In genomic region chr1:187481581-187482148, GRCh38 we compare ENCODE assay signal across 25 cellular contexts.
DNase-seq lines count a peak whose midpoint lies in the region; ATAC-seq, FAIRE-seq and TF ChIP-seq lines count a peak whose summit lies in the region.
"Had no signal": no experiment of that assay in that cellular context is flagged by ENCODE, and none has a peak within 500 bp of the region (broad histone marks: within the 10 kb centered on the region; RNA-seq: fewer than 3 reads in every experiment).

No MANE protein-coding gene starts in this region.

- H3K79me2 ChIP-seq in SK-N-SH (ENCODE audit: insufficient read depth): no peaks in the 10 kb centered on the region

- intact Hi-C loops in left lung (cut with DNase I): no loop called here

- no peak overlapping the region; the same call in 1 of the 2 replicates for H2AFZ ChIP-seq in SK-N-SH (ENCODE audit: low read depth)
- H2AFZ ChIP-seq: PC-9 had no signal

- H3K4me1 ChIP-seq in SK-N-SH (ENCODE audit: control insufficient read depth in 1 of 2, insufficient read depth in 2 of 2, low read depth in 1 of 2, low read length in 1 of 2) (peaks cover 0 to 4% of the 10 kb centered on the region in 2 experiments; a peak in 1 of 4 replicates), left lung (no peaks in the 10 kb centered on the region)
- H3K4me1 ChIP-seq: A549 had no signal

- H3K9ac ChIP-seq in SK-N-SH: no peak overlapping the region

- H3K4me3 ChIP-seq in SK-N-SH (ENCODE audit: low read depth in 2 of 2, low read length in 1 of 2) (no peak overlapping the region), fibroblast of pulmonary artery (replicated peaks; ENCODE audit: low read depth, low read length) (no peak overlapping the region), retinal pigment epithelial cell (ENCODE audit: low read length) (no peak overlapping the region), H7 (ENCODE audit: insufficient read depth, low read depth, low read length) (no peak overlapping the region), left lung (no peak overlapping the region)
- H3K4me3 ChIP-seq: A549, PC-9 had no signal

- TF ChIP-seq RAD21 in SK-N-SH (IDR thresholded peaks at IDR 0.05; ENCODE audit: low read length): no peak

- no peak for ATAC-seq in left lung
- ATAC-seq: A549; CD8-positive, alpha-beta T cell; HCT116; HepG2 had no signal

- no peaks in the 10 kb centered on the region for H3K9me3 ChIP-seq in SK-N-SH
- no peaks in the 10 kb centered on the region for H3K9me3 ChIP-seq in left lung
- H3K9me3 ChIP-seq: A549 had no signal

- WGBS in SK-N-SH (ENCODE audit: low lambda C conversion rate): 46% methylated on average over 10 of the region's 10 CpGs

- POLR2A ChIA-PET in SK-N-SH (lab: Yijun Ruan, JAX): no interaction called here

- no peak for TF ChIP-seq EP300 in SK-N-SH (IDR thresholded peaks at IDR 0.05; ENCODE audit: borderline replicate concordance in 1 of 2, low read depth in 1 of 2, low read length in 1 of 2)

- DNase-seq in D721Med (ENCODE audit: insufficient read length, low spot score): no peak
- DNase-seq in SK-N-SH: peak; percentile 6
- DNase-seq in fibroblast of pulmonary artery (ENCODE audit: low read depth): peak; percentile 2
- peak; percentile 89 for DNase-seq in retinal pigment epithelial cell (ENCODE audit: low read depth)
- DNase-seq in NK-92 treated with Interleukin-12 subunit alpha and Interleukin-12 subunit beta, amount 100 ng/mL, for 24 hours (lab: John Stamatoyannopoulos, UW): no peak
- no peak for DNase-seq in H7
- no peak for DNase-seq in left lung
- DNase-seq: CD8-positive, alpha-beta T cell; DMS79 treated with DMSO at 0.1 percent for 48 hours; GF-D8; Kasumi-1; NCI-H1105 treated with DMSO at 0.1 percent for 48 hours; NCI-H2029; NCI-H446 treated with DMSO at 0.1 percent for 48 hours; NCI-H526; NCI-H82; PC-9; RPMI8226; SHP77 treated with DMSO at 0.1 percent for 48 hours had no signal

- FAIRE-seq in D721Med (lab: Jason Lieb, UNC): peak; percentile 71
- FAIRE-seq: A549, GM12891, H1, HepG2 had no signal

- CTCF ChIA-PET in SK-N-SH (lab: Yijun Ruan, JAX): interaction anchor here (1.2 to 1.4 kb wide), 2 partner anchors 10 to 12 kb away, joined by 3 read pairs; no protein-coding TSS in a partner anchor

- H3K27ac ChIP-seq in SK-N-SH (ENCODE audit: low read depth in 2 of 2, low read length in 1 of 2) (no peak overlapping the region), left lung (no peak overlapping the region)
- H3K27ac ChIP-seq: A549, C4-2B, PC-9 had no signal

- H3K27me3 ChIP-seq in SK-N-SH (ENCODE audit: insufficient read depth): no peaks in the 10 kb centered on the region
- no peaks in the 10 kb centered on the region for H3K27me3 ChIP-seq in H7 (ENCODE audit: control insufficient read depth, insufficient read depth, low read length)
- no peaks in the 10 kb centered on the region for H3K27me3 ChIP-seq in left lung

- TF ChIP-seq CTCF in D721Med (IDR thresholded peaks at IDR 0.05; ENCODE audit: insufficient read depth, missing control alignments): no peak
- no peak for TF ChIP-seq CTCF in SK-N-SH (IDR thresholded peaks at IDR 0.05)
- no peak for TF ChIP-seq CTCF in fibroblast of pulmonary artery (IDR thresholded peaks at IDR 0.05; ENCODE audit: low read length, missing control alignments)
- TF ChIP-seq CTCF in retinal pigment epithelial cell (conservative IDR thresholded peaks at IDR 0.05; ENCODE audit: low read depth, low read length): no peak
- TF ChIP-seq CTCF in left lung (IDR thresholded peaks at IDR 0.05): no peak

- H3F3A ChIP-seq in SK-N-SH (replicated peaks; ENCODE audit: insufficient read depth): peaks cover 6% of the 10 kb centered on the region

- H3K9me2 ChIP-seq in SK-N-SH: no peaks in the 10 kb centered on the region

- H4K20me1 ChIP-seq in SK-N-SH (ENCODE audit: insufficient read depth): no peaks in the 10 kb centered on the region

- H3K36me3 ChIP-seq in SK-N-SH (replicated peaks in 1 of 2; ENCODE audit: control insufficient read depth in 1 of 2, insufficient read depth in 2 of 2, low read length in 1 of 2) (no peaks in the 10 kb centered on the region), H7 (replicated peaks; ENCODE audit: control insufficient read depth, insufficient read depth, low read length) (no peaks in the 10 kb centered on the region), left lung (no peaks in the 10 kb centered on the region)

- H3K4me2 ChIP-seq in SK-N-SH: no peak overlapping the region
- H3K4me2 ChIP-seq: A549, PC-9 had no signal

TF ChIP-seq in SK-N-SH, 30 proteins besides CTCF, POLR2A, EP300 and RAD21:
- TF ChIP-seq GATA2 (CRISPR knock-in tag; IDR thresholded peaks at IDR 0.05) (no peak), RCOR1 (IDR thresholded peaks at IDR 0.05; ENCODE audit: low read length) (peak; percentile 17; the same call in 1 of the 2 replicates)
TF ChIP-seq in SK-N-SH: peak in this region for 1.

Comparison
In these comparisons a context has a peak if more than half of its experiments do, and no peak if none do; other contexts are left out.
1. DNase-seq: peak in SK-N-SH (single experiment), fibroblast of pulmonary artery (single experiment) and retinal pigment epithelial cell (single experiment); none in D721Med (single experiment), NK-92 treated with Interleukin-12 subunit alpha and Interleukin-12 subunit beta, amount 100 ng/mL, for 24 hours (single experiment), H7 (single experiment) and left lung (0 of 2).